ENCODE assay signal across 17 cellular contexts in genomic region chr21:25717491-25718139, GRCh38. TPM values are rescaled to one million over a fixed set of nuclear protein-coding genes. Genes with fewer than 3 reads are reported as not detected.
DNase-seq lines count a peak whose midpoint lies in the region; ATAC-seq and TF ChIP-seq lines count a peak whose summit lies in the region.
"Had no signal": no experiment of that assay in that cellular context is flagged by ENCODE, and none has a peak within 500 bp of the region (broad histone marks: within the 10 kb centered on the region; RNA-seq: fewer than 3 reads in every experiment).

No MANE protein-coding gene starts in this region.

- POLR2A ChIA-PET in CD8-positive, alpha-beta T cell (lab: Charles Lee) = no interaction called here

- no peaks in the 10 kb centered on the region for H3K4me1 Mint-ChIP-seq in CD8-positive, alpha-beta T cell (ENCODE audit: low read depth)
- H3K4me1 Mint-ChIP-seq in osteocyte (ENCODE audit: unreplicated experiment) = no peaks in the 10 kb centered on the region
- H3K4me1 Mint-ChIP-seq: activated CD4-positive, alpha-beta T cell treated with anti-CD3 and anti-CD28 coated beads for 36 hours; memory B cell had no signal

- no peaks in the 10 kb centered on the region for H3K27me3 Mint-ChIP-seq in CD8-positive, alpha-beta T cell (ENCODE audit: low read depth)
- no peaks in the 10 kb centered on the region for H3K27me3 Mint-ChIP-seq in osteocyte (ENCODE audit: unreplicated experiment)
- H3K27me3 Mint-ChIP-seq: activated CD4-positive, alpha-beta T cell treated with anti-CD3 and anti-CD28 coated beads for 36 hours; memory B cell had no signal

- H3K36me3 Mint-ChIP-seq in CD8-positive, alpha-beta T cell = peaks cover 25% of the 10 kb centered on the region
- H3K36me3 Mint-ChIP-seq in osteocyte (ENCODE audit: unreplicated experiment) = peaks cover 22% of the 10 kb centered on the region

- intact Hi-C loops in CD8-positive, alpha-beta T cell (cut with DNase I, micrococcal nuclease) = no loop called here
- intact Hi-C loops in left ventricle myocardium superior (cut with micrococcal nuclease) = no loop called here

- no peaks in the 10 kb centered on the region for H3K4me1 ChIP-seq in CD8-positive, alpha-beta T cell (ENCODE audit: insufficient read depth, low read length)
- peaks cover 10% of the 10 kb centered on the region for H3K4me1 ChIP-seq in HUES48 (ENCODE audit: control insufficient read depth, insufficient read depth, low read length)

- H3K27ac Mint-ChIP-seq in CD8-positive, alpha-beta T cell = peak overlapping the region; percentile 9
- H3K27ac Mint-ChIP-seq in osteocyte (ENCODE audit: unreplicated experiment) = no peak overlapping the region
- H3K27ac Mint-ChIP-seq: activated CD4-positive, alpha-beta T cell treated with anti-CD3 and anti-CD28 coated beads for 36 hours; memory B cell had no signal

- DNase-seq in CD8-positive, alpha-beta T cell = no peak
- DNase-seq in astrocyte of the hippocampus (ENCODE audit: low read depth, low spot score) (peak; percentile 48), left ventricle myocardium superior (no peak), osteocyte (ENCODE audit: extremely low spot score, unreplicated experiment) (no peak), T-helper 9 cell (no peak), caudate nucleus (lab: John Stamatoyannopoulos, UW) (no peak)
- DNase-seq: activated CD4-positive, alpha-beta T cell treated with anti-CD3 and anti-CD28 coated beads for 36 hours; activated gamma-delta T cell treated with Interleukin-2 at 50 U/mL for 16 hours; cortex of kidney; NCI-H2227 treated with DMSO at 0.1 percent for 48 hours; ovary; SHP77 treated with DMSO at 0.1 percent for 48 hours; stimulated activated CD4-positive, alpha-beta T cell treated with anti-CD3 and anti-CD28 coated beads, Interleukin-2, amount 100 ng/mL, for 24 hours; stimulated activated naive CD4-positive, alpha-beta T cell had no signal

- no peak for ATAC-seq in CD8-positive, alpha-beta T cell
- ATAC-seq in left ventricle myocardium superior (peak; percentile 65), GM18511 (IDR thresholded peaks at IDR 0.05; ENCODE audit: unreplicated experiment) (no peak)
- ATAC-seq: activated CD4-positive, alpha-beta T cell treated with anti-CD3 and anti-CD28 coated beads for 36 hours had no signal

- no peak for TF ChIP-seq CTCF in CD8-positive, alpha-beta T cell (IDR thresholded peaks at IDR 0.05)
- TF ChIP-seq CTCF in osteocyte (IDR thresholded peaks at IDR 0.05) = no peak

- no peaks in the 10 kb centered on the region for H3K9me3 ChIP-seq in CD8-positive, alpha-beta T cell (ENCODE audit: low read length)
- no peaks in the 10 kb centered on the region for H3K9me3 ChIP-seq in HUES48 (ENCODE audit: control insufficient read depth, insufficient read depth, low read length)
- H3K9me3 ChIP-seq: ovary had no signal

- H3K9me3 Mint-ChIP-seq in CD8-positive, alpha-beta T cell = no peaks in the 10 kb centered on the region
- H3K9me3 Mint-ChIP-seq in osteocyte (ENCODE audit: unreplicated experiment) = no peaks in the 10 kb centered on the region
- H3K9me3 Mint-ChIP-seq: memory B cell had no signal

- H3K4me3 Mint-ChIP-seq in CD8-positive, alpha-beta T cell = no peak overlapping the region
- no peak overlapping the region for H3K4me3 Mint-ChIP-seq in osteocyte (ENCODE audit: unreplicated experiment)
- H3K4me3 Mint-ChIP-seq: activated CD4-positive, alpha-beta T cell treated with anti-CD3 and anti-CD28 coated beads for 36 hours; memory B cell had no signal

- H3K4me3 ChIP-seq in CD8-positive, alpha-beta T cell (ENCODE audit: low read depth, low read length) = no peak overlapping the region
- H3K4me3 ChIP-seq in HUES48 (ENCODE audit: low read depth, low read length) = no peak overlapping the region
- H3K4me3 ChIP-seq: ovary had no signal

- no peak overlapping the region for H3K27ac ChIP-seq in CD8-positive, alpha-beta T cell (ENCODE audit: low read depth, low read length)
- H3K27ac ChIP-seq in HUES48 (ENCODE audit: low read depth, low read length) (no peak overlapping the region), caudate nucleus (ENCODE audit: low read depth, low read length) (no peak overlapping the region)
- H3K27ac ChIP-seq: ovary had no signal

- H3K36me3 ChIP-seq in CD8-positive, alpha-beta T cell (ENCODE audit: insufficient read depth, low read length) = no peaks in the 10 kb centered on the region
- peaks cover 14% of the 10 kb centered on the region; the same call in 1 of the 2 replicates for H3K36me3 ChIP-seq in HUES48 (ENCODE audit: control insufficient read depth, insufficient read depth, low read length)
- H3K36me3 ChIP-seq: ovary had no signal

- 0 out of 2 replicates have a peak overlapping the region, but pooled peaks have one; percentile 32 for H3K9ac ChIP-seq in HUES48 (ENCODE audit: low read depth, low read length)

- CTCF ChIA-PET in CD8-positive, alpha-beta T cell (lab: Charles Lee) = interaction anchor here (1.0 kb wide), 1 partner anchor 109 kb away, joined by 4 read pairs; no protein-coding TSS in a partner anchor

- no peaks in the 10 kb centered on the region for H3K27me3 ChIP-seq in CD8-positive, alpha-beta T cell (ENCODE audit: insufficient read depth, low read length)
- no peaks in the 10 kb centered on the region for H3K27me3 ChIP-seq in HUES48 (ENCODE audit: control insufficient read depth, insufficient read depth, low read length)
- H3K27me3 ChIP-seq: ovary had no signal

RNA-seq across cellular contexts. Expression of gene ATP5PF, which starts 17.1 kb away (rescaled TPM):
- total RNA-seq in CD8-positive, alpha-beta T cell = 10 to 100 TPM; 26.8 to 28.1 TPM
- total RNA-seq in left ventricle myocardium superior = 962 TPM
- 107 and 117 TPM in 2 replicates for total RNA-seq in osteocyte

RNA-seq across cellular contexts. Expression of gene GABPA, which starts 17.2 kb away (rescaled TPM):
- 10 to 100 TPM; 21.3 to 25.1 TPM for total RNA-seq in CD8-positive, alpha-beta T cell
- total RNA-seq in left ventricle myocardium superior (19.3 TPM), osteocyte (23.8 and 24.4 TPM in 2 replicates)
